10 cellular contexts compared by ENCODE assay signal in the genomic region with DNA sequence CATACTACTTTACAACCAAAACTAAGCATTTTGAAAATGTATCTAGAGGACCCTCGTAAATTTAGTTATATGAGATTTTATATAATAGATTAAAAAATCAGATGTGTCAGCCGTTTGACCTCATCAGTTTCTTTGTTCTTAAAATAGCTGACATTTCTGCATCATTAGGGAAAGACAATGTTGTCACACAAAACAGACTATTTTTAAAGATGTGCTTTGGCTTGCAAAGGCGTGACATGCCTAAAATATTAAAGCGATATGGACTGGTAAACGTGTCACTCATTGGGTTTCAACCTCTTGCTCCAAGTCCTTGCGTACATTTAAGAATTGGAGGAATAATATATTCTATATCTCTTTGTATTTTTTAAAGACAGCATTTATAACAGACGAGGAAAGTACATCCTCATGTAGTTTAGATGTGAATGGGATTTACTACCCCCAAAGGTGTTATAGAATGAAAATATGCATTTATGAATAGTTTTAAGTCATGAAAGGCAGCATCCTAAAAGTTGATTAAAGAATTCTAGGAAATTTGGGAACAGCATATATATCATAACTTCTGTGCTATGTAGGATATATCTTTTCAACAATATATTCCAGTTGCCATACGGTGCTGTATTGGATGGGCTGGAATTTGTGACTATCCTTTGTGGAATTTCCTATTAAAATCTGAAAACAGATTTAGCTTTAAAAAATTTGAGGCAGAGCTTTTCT. TPM values are rescaled to one million over a fixed set of nuclear protein-coding genes. Genes with fewer than 3 reads are reported as not detected.
DNase-seq lines count a peak whose midpoint lies in the region; ATAC-seq, FAIRE-seq and TF ChIP-seq lines count a peak whose summit lies in the region.
"Had no signal": no experiment of that assay in that cellular context is flagged by ENCODE, and none has a peak within 500 bp of the region (broad histone marks: within the 10 kb centered on the region; RNA-seq: fewer than 3 reads in every experiment).

No MANE protein-coding gene starts in this region.

- CTCF ChIA-PET in HepG2 (lab: Yijun Ruan, JAX; ENCODE audit: low intra/inter-chr PET ratio, low total read pairs), result no interaction called here

- peaks cover 64% of the 10 kb centered on the region for H3K79me2 ChIP-seq in HepG2 (ENCODE audit: insufficient read depth, low read length)

- no peak for TF ChIP-seq RAD21 in HepG2 (CRISPR knock-in tag; IDR thresholded peaks at IDR 0.05)

- H3K4me3 ChIP-seq in heart left ventricle, result peak overlapping the region in 10 of 12 donors; percentile 18 to 94 (median 79)
- peak overlapping the region in 1 of 4 donors; percentile 28 for H3K4me3 ChIP-seq in adrenal gland
- no peak overlapping the region for H3K4me3 ChIP-seq in HepG2 (replicated peaks in 1 of 3; ENCODE audit: insufficient read depth in 1 of 3, low read depth in 2 of 3, low read length in 3 of 3)
- H3K4me3 ChIP-seq in uterus, result no peak overlapping the region
- no peak overlapping the region for H3K4me3 ChIP-seq in lower leg skin (ENCODE audit: low read depth, poor library complexity, severe bottlenecking)

- H3K9me3 ChIP-seq in heart left ventricle (no peaks in the 10 kb centered on the region), adrenal gland (replicated peaks in 1 of 3) (no peaks in the 10 kb centered on the region), HepG2 (ENCODE audit: low read length) (no peaks in the 10 kb centered on the region), uterus (no peaks in the 10 kb centered on the region)

- TF ChIP-seq POLR2A in heart left ventricle (IDR thresholded peaks at IDR 0.05) (peak in 1 of 2 donors; percentile 18), adrenal gland (IDR thresholded peaks at IDR 0.05) (no peak), HepG2 (IDR thresholded peaks at IDR 0.05; ENCODE audit: insufficient read depth in 1 of 2, low read depth in 2 of 2, low read length in 2 of 2) (no peak), uterus (IDR thresholded peaks at IDR 0.05) (no peak), lower leg skin (IDR thresholded peaks at IDR 0.05) (no peak)

- POLR2A ChIA-PET in HepG2 (lab: Yijun Ruan, JAX), result interaction anchor here (0.7 kb wide), 1 partner anchor 95 kb away, joined by 3 read pairs; no protein-coding TSS in a partner anchor

- no peaks in the 10 kb centered on the region for H3K27me3 ChIP-seq in heart left ventricle
- no peaks in the 10 kb centered on the region for H3K27me3 ChIP-seq in adrenal gland
- H3K27me3 ChIP-seq in HepG2 (ENCODE audit: control insufficient read depth in 1 of 2, insufficient read depth in 2 of 2, low read length in 2 of 2), result no peaks in the 10 kb centered on the region; a peak in 1 of 5 replicates
- H3K27me3 ChIP-seq in uterus, result no peaks in the 10 kb centered on the region

- no TSS peak for BruUV-seq in HepG2 (replicated peaks; lab: Mats Ljungman, UMichigan)

- H2AFZ ChIP-seq in HepG2 (ENCODE audit: low read length), result no peak overlapping the region

- H3K36me3 ChIP-seq in heart left ventricle, result peaks cover 3 to 56% (median 44%) of the 10 kb centered on the region in 9 donors
- peaks cover 0 to 35% of the 10 kb centered on the region in 2 donors for H3K36me3 ChIP-seq in adrenal gland (replicated peaks in 1 of 2)
- peaks cover 4 to 27% of the 10 kb centered on the region in 2 experiments; a peak in 4 of 5 replicates for H3K36me3 ChIP-seq in HepG2 (replicated peaks in 1 of 2; ENCODE audit: control insufficient read depth in 1 of 2, insufficient read depth in 2 of 2, low read length in 2 of 2)
- H3K36me3 ChIP-seq in uterus, result no peaks in the 10 kb centered on the region

- H3K4me1 ChIP-seq in heart left ventricle (peaks cover 0 to 75% (median 31%) of the 10 kb centered on the region in 12 donors), adrenal gland (replicated peaks in 1 of 2) (peaks cover 22 to 39% of the 10 kb centered on the region in 2 donors), HepG2 (ENCODE audit: insufficient read depth, low read length) (peaks cover 56% of the 10 kb centered on the region), uterus (peaks cover 0 to 6% of the 10 kb centered on the region in 2 donors)

- 18 to 23% (median 20%) methylated on average over 8 of the region's 8 CpGs for WGBS in heart left ventricle, 4 donors
- WGBS in adrenal gland, 4 donors, result 60 to 63% (median 62%) methylated on average over 8 of the region's 8 CpGs
- WGBS in HepG2 (ENCODE audit: low lambda C conversion rate), result 98% methylated on average over 8 of the region's 8 CpGs
- 57 to 69% methylated on average over 8 of the region's 8 CpGs for WGBS in lower leg skin, 2 donors

- peak in 3 of 4 donors; percentile 18 to 22 (median 22) for ATAC-seq in heart left ventricle
- ATAC-seq in Right ventricle myocardium inferior, result no peak
- ATAC-seq in HepG2, result no peak
- no peak for ATAC-seq in left lobe of liver

- peaks cover 13% of the 10 kb centered on the region; the same call in 1 of the 2 replicates for H4K20me1 ChIP-seq in HepG2 (ENCODE audit: insufficient read depth, low read length)

- H3K9ac ChIP-seq in HepG2 (ENCODE audit: insufficient read depth, low read depth, low read length), result no peak overlapping the region

- TF ChIP-seq CTCF in heart left ventricle (IDR thresholded peaks at IDR 0.05), result peak in 1 of 12 donors; percentile 6
- no peak for TF ChIP-seq CTCF in adrenal gland (IDR thresholded peaks at IDR 0.05)
- no peak for TF ChIP-seq CTCF in HepG2 (CRISPR knock-in tag; IDR thresholded peaks at IDR 0.05)
- TF ChIP-seq CTCF in uterus (IDR thresholded peaks at IDR 0.05), result no peak
- no peak for TF ChIP-seq CTCF in lower leg skin (IDR thresholded peaks at IDR 0.05)

- in situ Hi-C loops in HepG2 (cut with HindIII; ENCODE audit: extremely low pct_ligation_motif_present, low pct_unique_long_range_greater_than_20kb), result no loop called here

- no peak overlapping the region for H3K4me2 ChIP-seq in HepG2 (ENCODE audit: low read depth, low read length)

- peak overlapping the region; percentile 98 to 100 (median 100) for H3K27ac ChIP-seq in heart left ventricle
- H3K27ac ChIP-seq in adrenal gland, result peak overlapping the region in 3 of 5 donors; percentile 11 to 61 (median 33)
- no peak overlapping the region for H3K27ac ChIP-seq in HepG2 (ENCODE audit: extremely low read length, insufficient read depth, low read length)
- H3K27ac ChIP-seq in uterus, result peak overlapping the region; percentile 33 to 35

- no peak for FAIRE-seq in HepG2 (lab: Jason Lieb, UNC)

- intact Hi-C loops in heart left ventricle (cut with DNase I) (no loop called here), Right ventricle myocardium inferior (cut with DNase I) (no loop called here), adrenal gland (cut with DNase I) (no loop called here), HepG2 (cut with micrococcal nuclease; ENCODE audit: unreplicated experiment) (no loop called here), uterus (cut with DNase I; ENCODE audit: low total_unique reads) (no loop called here), lower leg skin (cut with DNase I; ENCODE audit: low total_unique reads) (no loop called here)

- DNase-seq in heart left ventricle (no peak), Right ventricle myocardium inferior (ENCODE audit: missing footprints) (no peak), adrenal gland (no peak), HepG2 (ENCODE audit: low spot score) (no peak), uterus (no peak), left lobe of liver (ENCODE audit: low spot score) (no peak), NAMALWA (ENCODE audit: low spot score) (no peak), lower leg skin (ENCODE audit: low spot score in 2 of 2) (no peak)
- DNase-seq: caudate nucleus, NCI-H524 had no signal

- TF ChIP-seq EP300 in HepG2 (IDR thresholded peaks at IDR 0.05; ENCODE audit: low read depth in 2 of 2, low read length in 2 of 2) (no peak), HepG2 (CRISPR knock-in tag; IDR thresholded peaks at IDR 0.05; ENCODE audit: borderline replicate concordance) (no peak)

RNA-seq across cellular contexts. Expression of a gene that starts 3.8 kb away (rescaled TPM):
- total RNA-seq in heart left ventricle (1,000 to 10,000 TPM; 1,642 to 7,537 (median 4,549) TPM), Right ventricle myocardium inferior (2,252 TPM), adrenal gland (100 to 1,000 TPM; 191 to 436 (median 251) TPM), HepG2 (2016; rRNA removed; fragmentation: Illumina TruSeq; extraction: Trizol) (277 and 357 TPM in 2 replicates), uterus (100 to 1,000 TPM; 256 to 378 (median 305) TPM), left lobe of liver (85.5 TPM), lower leg skin (100 to 1,000 TPM; 240 to 337 (median 294) TPM)
- polyA plus RNA-seq in heart left ventricle (1,000 to 10,000 TPM; 2,104 to 2,994 TPM), adrenal gland (100 to 1,000 TPM; 217 to 419 (median 226) TPM), HepG2 (2011; rRNA removed) (243 and 261 TPM in 2 replicates)
- 95.1 and 97.4 TPM in 2 replicates for total RNA-seq in HepG2 (2016; cell fraction: cytosol; rRNA removed; fragmentation: Illumina TruSeq; extraction: Trizol; ENCODE audit: low read depth)
- 277 and 377 TPM in 2 replicates for total RNA-seq in HepG2 (2016; cell fraction: insoluble cytoplasmic fraction; rRNA removed; fragmentation: Illumina TruSeq; extraction: Trizol)
- 78.5 and 96.6 TPM in 2 replicates for total RNA-seq in HepG2 (2016; cell fraction: membrane; rRNA removed; fragmentation: Illumina TruSeq; extraction: Trizol)
- total RNA-seq in HepG2 (2016; cell fraction: nucleus; rRNA removed; fragmentation: Illumina TruSeq; extraction: Trizol), result 143 and 145 TPM in 2 replicates
- 156 and 261 TPM in 2 replicates for polyA plus RNA-seq in HepG2 (2011; cell fraction: cytosol; rRNA removed)
- polyA plus RNA-seq in HepG2 (2011; cell fraction: nucleus; rRNA removed), result 65.4 and 82.9 TPM in 2 replicates
- polyA plus RNA-seq in HepG2 (2012), result 263 and 319 TPM in 2 replicates
- polyA plus RNA-seq in HepG2 (2016; cell fraction: cytosol; fragmentation: Illumina TruSeq; extraction: Trizol; ENCODE audit: low read depth), result 53.2 and 57.8 TPM in 2 replicates
- polyA plus RNA-seq in HepG2 (2016; cell fraction: insoluble cytoplasmic fraction; fragmentation: Illumina TruSeq; extraction: Trizol; ENCODE audit: low read depth), result 305 and 333 TPM in 2 replicates
- 53.7 and 63.8 TPM in 2 replicates for polyA plus RNA-seq in HepG2 (2016; cell fraction: membrane; fragmentation: Illumina TruSeq; extraction: Trizol; ENCODE audit: low read depth)
- 156 and 160 TPM in 2 replicates for polyA plus RNA-seq in HepG2 (2016; cell fraction: nucleus; fragmentation: Illumina TruSeq; extraction: Trizol; ENCODE audit: insufficient read depth, low read depth)
- polyA minus RNA-seq in HepG2 (2011; rRNA and poly(A)+ RNA removed; ENCODE audit: low replicate concordance), result 91.9 and 99.7 TPM in 2 replicates
- polyA minus RNA-seq in HepG2 (2011; cell fraction: cytosol; rRNA and poly(A)+ RNA removed), result 172 and 198 TPM in 2 replicates
- polyA minus RNA-seq in HepG2 (2011; cell fraction: nucleus; rRNA and poly(A)+ RNA removed), result 130 and 202 TPM in 2 replicates

RNA-seq across cellular contexts. Expression of a gene that starts 10.5 kb away (rescaled TPM):
- total RNA-seq in heart left ventricle (100 to 1,000 TPM; 185 to 292 (median 210) TPM), Right ventricle myocardium inferior (180 TPM), adrenal gland (100 to 1,000 TPM; 259 to 580 (median 376) TPM), HepG2 (2016; rRNA removed; fragmentation: Illumina TruSeq; extraction: Trizol) (340 and 475 TPM in 2 replicates), uterus (100 to 1,000 TPM; 236 to 387 (median 305) TPM), left lobe of liver (90.4 TPM), lower leg skin (100 to 1,000 TPM; 240 to 360 (median 286) TPM)
- polyA plus RNA-seq in heart left ventricle (100 to 1,000 TPM; 317 to 462 TPM), adrenal gland (100 to 1,000 TPM; 396 to 810 (median 786) TPM), HepG2 (2011; rRNA removed) (238 and 265 TPM in 2 replicates)
- 118 and 121 TPM in 2 replicates for total RNA-seq in HepG2 (2016; cell fraction: cytosol; rRNA removed; fragmentation: Illumina TruSeq; extraction: Trizol; ENCODE audit: low read depth)
- total RNA-seq in HepG2 (2016; cell fraction: insoluble cytoplasmic fraction; rRNA removed; fragmentation: Illumina TruSeq; extraction: Trizol), result 344 and 488 TPM in 2 replicates
- total RNA-seq in HepG2 (2016; cell fraction: membrane; rRNA removed; fragmentation: Illumina TruSeq; extraction: Trizol), result 130 and 135 TPM in 2 replicates
- total RNA-seq in HepG2 (2016; cell fraction: nucleus; rRNA removed; fragmentation: Illumina TruSeq; extraction: Trizol), result 113 and 117 TPM in 2 replicates
- 202 and 250 TPM in 2 replicates for polyA plus RNA-seq in HepG2 (2011; cell fraction: cytosol; rRNA removed)
- polyA plus RNA-seq in HepG2 (2011; cell fraction: nucleus; rRNA removed), result 45.6 and 55.4 TPM in 2 replicates
- 212 and 213 TPM in 2 replicates for polyA plus RNA-seq in HepG2 (2012)
- polyA plus RNA-seq in HepG2 (2016; cell fraction: cytosol; fragmentation: Illumina TruSeq; extraction: Trizol; ENCODE audit: low read depth), result 96.0 and 108 TPM in 2 replicates
- polyA plus RNA-seq in HepG2 (2016; cell fraction: insoluble cytoplasmic fraction; fragmentation: Illumina TruSeq; extraction: Trizol; ENCODE audit: low read depth), result 470 and 496 TPM in 2 replicates
- polyA plus RNA-seq in HepG2 (2016; cell fraction: membrane; fragmentation: Illumina TruSeq; extraction: Trizol; ENCODE audit: low read depth), result 102 and 106 TPM in 2 replicates
- 168 and 175 TPM in 2 replicates for polyA plus RNA-seq in HepG2 (2016; cell fraction: nucleus; fragmentation: Illumina TruSeq; extraction: Trizol; ENCODE audit: insufficient read depth, low read depth)
- polyA minus RNA-seq in HepG2 (2011; rRNA and poly(A)+ RNA removed; ENCODE audit: low replicate concordance), result 114 and 173 TPM in 2 replicates
- 94.2 and 95.6 TPM in 2 replicates for polyA minus RNA-seq in HepG2 (2011; cell fraction: cytosol; rRNA and poly(A)+ RNA removed)
- polyA minus RNA-seq in HepG2 (2011; cell fraction: nucleus; rRNA and poly(A)+ RNA removed), result 30.6 and 55.3 TPM in 2 replicates

RNA-seq across cellular contexts. Expression of a gene that starts 31.6 kb away (rescaled TPM):
- total RNA-seq in heart left ventricle, result 1,000 to 10,000 TPM in 4 of 9 donors, 100 to 1,000 TPM in 5; 393 to 1,344 (median 852) TPM
- polyA plus RNA-seq in heart left ventricle, result 100 to 1,000 TPM; 112 to 262 TPM
- total RNA-seq in Right ventricle myocardium inferior, result 611 TPM
- 1 to 10 TPM; 1.3 to 3.3 (median 2.5) TPM for total RNA-seq in adrenal gland
- polyA plus RNA-seq in adrenal gland, result 10 to 100 TPM in 1 of 3 donors, 1 to 10 TPM in 2; 3.8 to 20.0 (median 5.9) TPM
- 0.46 and 1.0 TPM in 2 replicates for total RNA-seq in HepG2 (2016; rRNA removed; fragmentation: Illumina TruSeq; extraction: Trizol)
- 0.35 and 1.3 TPM in 2 replicates for total RNA-seq in HepG2 (2016; cell fraction: cytosol; rRNA removed; fragmentation: Illumina TruSeq; extraction: Trizol; ENCODE audit: low read depth)
- total RNA-seq in HepG2 (2016; cell fraction: insoluble cytoplasmic fraction; rRNA removed; fragmentation: Illumina TruSeq; extraction: Trizol), result 0.97 and 0.98 TPM in 2 replicates
- 0.49 and 0.76 TPM in 2 replicates for total RNA-seq in HepG2 (2016; cell fraction: membrane; rRNA removed; fragmentation: Illumina TruSeq; extraction: Trizol)
- 0.47 and 1.3 TPM in 2 replicates for total RNA-seq in HepG2 (2016; cell fraction: nucleus; rRNA removed; fragmentation: Illumina TruSeq; extraction: Trizol)
- polyA plus RNA-seq in HepG2 (2011; rRNA removed), result 0.98 and 1.6 TPM in 2 replicates
- polyA plus RNA-seq in HepG2 (2011; cell fraction: cytosol; rRNA removed), result 1.0 and 1.4 TPM in 2 replicates
- polyA plus RNA-seq in HepG2 (2011; cell fraction: nucleus; rRNA removed), result 3.6 and 4.1 TPM in 2 replicates
- 2.6 and 3.3 TPM in 2 replicates for polyA plus RNA-seq in HepG2 (2012)
- 0.16 and 0.17 TPM in 2 replicates for polyA plus RNA-seq in HepG2 (2016; cell fraction: cytosol; fragmentation: Illumina TruSeq; extraction: Trizol; ENCODE audit: low read depth)
- 0.60 and 0.63 TPM in 2 replicates for polyA plus RNA-seq in HepG2 (2016; cell fraction: insoluble cytoplasmic fraction; fragmentation: Illumina TruSeq; extraction: Trizol; ENCODE audit: low read depth)
- polyA plus RNA-seq in HepG2 (2016; cell fraction: membrane; fragmentation: Illumina TruSeq; extraction: Trizol; ENCODE audit: low read depth), result 0.25 and 0.37 TPM in 2 replicates
- polyA plus RNA-seq in HepG2 (2016; cell fraction: nucleus; fragmentation: Illumina TruSeq; extraction: Trizol; ENCODE audit: insufficient read depth, low read depth), result 1.1 and 1.2 TPM in 2 replicates
- polyA minus RNA-seq in HepG2 (2011; rRNA and poly(A)+ RNA removed; ENCODE audit: low replicate concordance), result 0.75 and 0.82 TPM in 2 replicates
- 0.89 and 0.97 TPM in 2 replicates for polyA minus RNA-seq in HepG2 (2011; cell fraction: cytosol; rRNA and poly(A)+ RNA removed)
- polyA minus RNA-seq in HepG2 (2011; cell fraction: nucleus; rRNA and poly(A)+ RNA removed), result 2.8 and 4.2 TPM in 2 replicates
- total RNA-seq in uterus, result 10 to 100 TPM in 1 of 4 donors, 1 to 10 TPM in 3; 3.1 to 15.8 (median 9.0) TPM
- total RNA-seq in left lobe of liver, result 4.9 TPM
- 1 to 10 TPM in 3 of 4 donors, under 1 TPM in 1; 0.67 to 2.1 (median 1.5) TPM for total RNA-seq in lower leg skin

Comparison
In these comparisons a context has a peak if more than half of its experiments do, and no peak if none do; other contexts are left out.
1. ATAC-seq: peak in heart left ventricle (3 of 4); none in Right ventricle myocardium inferior (single experiment), HepG2 (single experiment) and left lobe of liver (single experiment).
2. H3K4me3 ChIP-seq: peak in heart left ventricle (10 of 12); none in HepG2 (0 of 3), uterus (0 of 2) and lower leg skin (single experiment).
3. RNA of a gene that starts 31.6 kb away (total RNA-seq): 393 to 1,344 TPM in heart left ventricle and 611 TPM in Right ventricle myocardium inferior (single experiment); 3.1 to 15.8 TPM in uterus, 4.9 TPM in left lobe of liver (single experiment), 1.3 to 3.3 TPM in adrenal gland, 0.67 to 2.1 TPM in lower leg skin and 0.35 to 1.3 TPM in HepG2; every median in the first group is over 10 times any median in the second.